8 cellular contexts compared by ENCODE assay signal in genomic region chr6:21664263-21665081, GRCh38.
A peak's percentile ranks its signal among the peaks of the same experiment; 100 is the strongest.
DNase-seq lines count a peak whose midpoint lies in the region; ATAC-seq and TF ChIP-seq lines count a peak whose summit lies in the region.

No MANE protein-coding gene starts in this region.

- intact Hi-C loops in dorsolateral prefrontal cortex (cut with DNase I) = no loop called here

- H3K27ac ChIP-seq in HUES64 (ENCODE audit: low read depth, low read length) = peak overlapping the region; percentile 92
- H3K27ac ChIP-seq in dorsolateral prefrontal cortex = no peak overlapping the region

- no peak for TF ChIP-seq CTCF in dorsolateral prefrontal cortex (IDR thresholded peaks at IDR 0.05 in 54 of 56, conservative IDR thresholded peaks at IDR 0.05 in 2 of 56; ENCODE audit: low read depth in 1 of 56, partially characterized antibody in 56 of 56)

- under 1% methylated on average over 76 of the region's 78 CpGs for WGBS in HUES64

- H3K36me3 ChIP-seq in HUES64 (ENCODE audit: insufficient read depth, low read length) = peaks cover 11% of the 10 kb centered on the region

- H3K9me3 ChIP-seq in HUES64 (ENCODE audit: insufficient read depth, low read depth, low read length) = no peaks in the 10 kb centered on the region

- peak overlapping the region; percentile 92 for H3K9ac ChIP-seq in HUES64 (ENCODE audit: low read depth, low read length)

- ATAC-seq in GM19328 (IDR thresholded peaks at IDR 0.05; ENCODE audit: unreplicated experiment) (no peak), HG03139 (IDR thresholded peaks at IDR 0.05; ENCODE audit: unreplicated experiment) (no peak)

- peak overlapping the region; percentile 99 for H3K4me3 ChIP-seq in HUES64 (ENCODE audit: low read length)
- peak overlapping the region; percentile 13 to 68 (median 45) for H3K4me3 ChIP-seq in dorsolateral prefrontal cortex

- DNase-seq in CD1c-positive myeloid dendritic cell (ENCODE audit: extremely low spot score) (peak; percentile 77), dorsolateral prefrontal cortex (peak in 2 of 10 donors; percentile 35 to 51), mucosa of gallbladder (ENCODE audit: low spot score) (peak; percentile 20), NCI-H1694 treated with DMSO at 0.1 percent for 48 hours (lab: John Stamatoyannopoulos, UW) (no peak), mesenteric fat pad (ENCODE audit: low spot score) (no peak)

- peaks cover 22% of the 10 kb centered on the region for H3K27me3 ChIP-seq in HUES64 (ENCODE audit: insufficient read depth, low read length)
- peaks cover 0 to 80% (median 48%) of the 10 kb centered on the region in 45 donors for H3K27me3 ChIP-seq in dorsolateral prefrontal cortex

- peaks cover 22% of the 10 kb centered on the region for H3K4me1 ChIP-seq in HUES64 (ENCODE audit: insufficient read depth, low read length)

Comparison
In these comparisons a context has a peak if more than half of its experiments do, and no peak if none do; other contexts are left out.
1. DNase-seq: peak in CD1c-positive myeloid dendritic cell (single experiment) and mucosa of gallbladder (single experiment); none in NCI-H1694 treated with DMSO at 0.1 percent for 48 hours (single experiment) and mesenteric fat pad (single experiment).